23 cellular contexts compared by ENCODE assay signal in genomic region chr1:161919229-161919628, GRCh38.
DNase-seq lines count a peak whose midpoint lies in the region; ATAC-seq, FAIRE-seq and TF ChIP-seq lines count a peak whose summit lies in the region.
"Had no signal": no experiment of that assay in that cellular context is flagged by ENCODE, and none has a peak within 500 bp of the region (broad histone marks: within the 10 kb centered on the region; RNA-seq: fewer than 3 reads in every experiment).

No MANE protein-coding gene starts in this region.

- ATAC-seq in GM21723 (IDR thresholded peaks at IDR 0.05; ENCODE audit: unreplicated experiment) (no peak), GM18858 (IDR thresholded peaks at IDR 0.05; ENCODE audit: unreplicated experiment) (no peak)
- ATAC-seq: right lobe of liver had no signal

- H3K27me3 Mint-ChIP-seq in activated naive CD4-positive, alpha-beta T cell treated with anti-CD3 and anti-CD28 coated beads, Interleukin-2, amount 50 U/mL, for 24 hours: no peaks in the 10 kb centered on the region
- no peaks in the 10 kb centered on the region for H3K27me3 Mint-ChIP-seq in activated T-helper 1 cell treated with anti-CD3 and anti-CD28 coated beads, Interleukin-12 subunit alpha, Interleukin-12 subunit beta, Interleukin-2, Interleukin-4 antibody, amounts not matched to agents 30 ng/mL and 10 ng/mL and 1 ng/mL, durations not matched to agents 14 hours and 24 hours and 36 hours (ENCODE audit: insufficient read depth)
- H3K27me3 Mint-ChIP-seq: IgD-negative memory B cell had no signal

- no peak for TF ChIP-seq CTCF in foreskin fibroblast (IDR thresholded peaks at IDR 0.05; ENCODE audit: low read depth, low read length)

- peaks cover 53% of the 10 kb centered on the region for H3K4me1 Mint-ChIP-seq in activated naive CD4-positive, alpha-beta T cell treated with anti-CD3 and anti-CD28 coated beads, Interleukin-2, amount 50 U/mL, for 24 hours
- H3K4me1 Mint-ChIP-seq in activated T-helper 1 cell treated with anti-CD3 and anti-CD28 coated beads, Interleukin-12 subunit alpha, Interleukin-12 subunit beta, Interleukin-2, Interleukin-4 antibody, amounts not matched to agents 30 ng/mL and 10 ng/mL and 1 ng/mL, durations not matched to agents 14 hours and 24 hours and 36 hours (ENCODE audit: low read depth): peaks cover 16% of the 10 kb centered on the region
- H3K4me1 Mint-ChIP-seq: IgD-negative memory B cell, neural crest cell had no signal

- H3K4me3 Mint-ChIP-seq in activated naive CD4-positive, alpha-beta T cell treated with anti-CD3 and anti-CD28 coated beads, Interleukin-2, amount 50 U/mL, for 24 hours: peak overlapping the region; percentile 67
- H3K4me3 Mint-ChIP-seq in activated T-helper 1 cell treated with anti-CD3 and anti-CD28 coated beads, Interleukin-12 subunit alpha, Interleukin-12 subunit beta, Interleukin-2, Interleukin-4 antibody, amounts not matched to agents 30 ng/mL and 10 ng/mL and 1 ng/mL, durations not matched to agents 14 hours and 24 hours and 36 hours: peak overlapping the region; percentile 5
- H3K4me3 Mint-ChIP-seq: CD14-positive monocyte, HFFc6, IgD-negative memory B cell, neural crest cell had no signal

- H3K9me3 Mint-ChIP-seq in activated naive CD4-positive, alpha-beta T cell treated with anti-CD3 and anti-CD28 coated beads, Interleukin-2, amount 50 U/mL, for 24 hours: peaks cover 17% of the 10 kb centered on the region
- H3K9me3 Mint-ChIP-seq in activated T-helper 1 cell treated with anti-CD3 and anti-CD28 coated beads, Interleukin-12 subunit alpha, Interleukin-12 subunit beta, Interleukin-2, Interleukin-4 antibody, amounts not matched to agents 30 ng/mL and 10 ng/mL and 1 ng/mL, durations not matched to agents 14 hours and 24 hours and 36 hours: no peaks in the 10 kb centered on the region
- H3K9me3 Mint-ChIP-seq: HFFc6, IgD-negative memory B cell, neural crest cell had no signal

- peak overlapping the region; percentile 92 for H3K27ac Mint-ChIP-seq in activated naive CD4-positive, alpha-beta T cell treated with anti-CD3 and anti-CD28 coated beads, Interleukin-2, amount 50 U/mL, for 24 hours
- peak overlapping the region; percentile 3 for H3K27ac Mint-ChIP-seq in activated T-helper 1 cell treated with anti-CD3 and anti-CD28 coated beads, Interleukin-12 subunit alpha, Interleukin-12 subunit beta, Interleukin-2, Interleukin-4 antibody, amounts not matched to agents 30 ng/mL and 10 ng/mL and 1 ng/mL, durations not matched to agents 14 hours and 24 hours and 36 hours
- H3K27ac Mint-ChIP-seq: CD14-positive monocyte, HFFc6, IgD-negative memory B cell had no signal

- no peak for DNase-seq in activated naive CD4-positive, alpha-beta T cell treated with anti-CD3 and anti-CD28 coated beads, Interleukin-2, amount 50 U/mL, for 16 hours
- no peak for DNase-seq in GM19239 (ENCODE audit: insufficient read length, low spot score)
- no peak for DNase-seq in activated T-helper 1 cell treated with anti-CD3 and anti-CD28 coated beads, Interleukin-12 subunit alpha, Interleukin-12 subunit beta, Interleukin-2, Interleukin-4 antibody, amounts not matched to agents 30 ng/mL and 10 ng/mL and 1 ng/mL, durations not matched to agents 14 hours and 24 hours and 36 hours (ENCODE audit: low spot score)
- DNase-seq in foreskin fibroblast: no peak
- DNase-seq: activated CD4-positive, CD25-positive, alpha-beta regulatory T cell; activated gamma-delta T cell; HFFc6; MG63; NCI-H2081 treated with DMSO at 0.1 percent for 48 hours; NCI-H446; right lobe of liver; stimulated activated CD4-positive, alpha-beta T cell treated with anti-CD3 and anti-CD28 coated beads, Interleukin-12 subunit alpha, Interleukin-12 subunit beta, amount 100 ng/mL, for 4 hours; stimulated activated CD4-positive, alpha-beta T cell treated with anti-CD3 and anti-CD28 coated beads, Interleukin-4, amount 100 ng/mL, for 24 hours had no signal

- peak; percentile 87 for FAIRE-seq in GM19239 (lab: Jason Lieb, UNC)
- FAIRE-seq: keratinocyte had no signal

- intact Hi-C loops in activated T-helper 1 cell treated with anti-CD3 and anti-CD28 coated beads, Interleukin-12 subunit alpha, Interleukin-12 subunit beta, Interleukin-2, Interleukin-4 antibody, amounts not matched to agents 30 ng/mL and 10 ng/mL and 1 ng/mL, durations not matched to agents 14 hours and 24 hours and 36 hours (cut with micrococcal nuclease): no loop called here

- H3K36me3 Mint-ChIP-seq in activated naive CD4-positive, alpha-beta T cell treated with anti-CD3 and anti-CD28 coated beads, Interleukin-2, amount 50 U/mL, for 24 hours: peaks cover 31% of the 10 kb centered on the region
- peaks cover 24% of the 10 kb centered on the region for H3K36me3 Mint-ChIP-seq in activated T-helper 1 cell treated with anti-CD3 and anti-CD28 coated beads, Interleukin-12 subunit alpha, Interleukin-12 subunit beta, Interleukin-2, Interleukin-4 antibody, amounts not matched to agents 30 ng/mL and 10 ng/mL and 1 ng/mL, durations not matched to agents 14 hours and 24 hours and 36 hours (ENCODE audit: low read depth)

- H3K4me3 ChIP-seq in foreskin fibroblast (ENCODE audit: low read depth in 1 of 2, low read length in 2 of 2): no peak overlapping the region
- H3K4me3 ChIP-seq: ascending aorta, MG63, right lobe of liver, thoracic aorta, vagina had no signal
